ENCODE assay signal across 14 cellular contexts in the genomic region with DNA sequence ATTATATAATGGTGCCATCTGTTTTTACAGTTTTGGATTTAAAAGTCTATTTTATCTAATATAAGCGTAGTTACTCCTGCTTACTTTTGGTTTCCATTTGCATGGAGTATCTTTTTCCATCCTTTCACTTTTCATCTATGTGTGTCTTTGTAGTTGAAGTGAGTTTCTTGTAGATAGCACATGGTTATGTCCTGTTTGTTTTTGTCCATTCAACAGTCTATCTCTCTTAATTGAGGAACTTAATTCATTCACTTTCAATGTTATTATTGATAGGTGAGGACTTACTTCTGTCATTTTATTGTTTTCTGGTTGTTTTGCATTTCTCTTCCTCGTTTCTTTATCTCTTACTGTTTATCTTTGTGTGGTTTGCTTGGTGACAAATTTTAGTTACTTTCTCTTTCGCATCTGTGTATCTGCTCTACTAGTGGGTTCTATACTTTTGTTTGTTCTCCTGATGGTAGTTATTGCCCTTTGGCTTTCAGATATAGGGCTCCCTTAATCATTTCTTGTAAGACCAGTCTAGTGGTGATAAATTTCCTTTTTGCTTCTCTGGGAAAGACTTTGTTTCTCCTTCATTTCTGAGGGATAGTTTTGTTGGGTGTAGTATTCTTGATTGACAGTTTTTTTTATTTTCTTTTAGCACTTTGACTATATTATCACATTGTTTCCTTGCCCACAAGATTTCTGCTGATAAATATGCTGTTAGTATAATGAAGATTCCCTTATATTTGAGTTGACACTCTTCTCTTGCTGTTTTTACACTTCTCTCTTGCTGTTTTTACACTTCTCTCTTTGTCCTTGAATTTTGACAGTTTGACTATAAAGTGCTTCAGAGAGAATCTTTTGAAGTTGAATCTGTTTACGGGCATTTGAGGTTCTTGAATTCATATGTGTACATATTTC. TPM values are rescaled to one million over a fixed set of nuclear protein-coding genes. Genes with fewer than 3 reads are reported as not detected.
DNase-seq lines count a peak whose midpoint lies in the region; ATAC-seq, FAIRE-seq and TF ChIP-seq lines count a peak whose summit lies in the region.
"Had no signal": no experiment of that assay in that cellular context is flagged by ENCODE, and none has a peak within 500 bp of the region (broad histone marks: within the 10 kb centered on the region; RNA-seq: fewer than 3 reads in every experiment).

No MANE protein-coding gene starts in this region.

- H3K4me3 Mint-ChIP-seq in activated CD8-positive, alpha-beta T cell treated with anti-CD3 and anti-CD28 coated beads, Interleukin-2, amount 10 ng/mL, durations not matched to agents 7 days and 5 days = peak overlapping the region; percentile 47
- no peak overlapping the region for H3K4me3 Mint-ChIP-seq in CD14-positive monocyte
- H3K4me3 Mint-ChIP-seq: HFFc6 had no signal

- 0 out of 2 replicates have a peak overlapping the region, but pooled peaks have one; percentile 11 for H3K4me3 ChIP-seq in GM06990 (replicated peaks; ENCODE audit: low read depth, low read length)
- H3K4me3 ChIP-seq: ascending aorta had no signal

- H3K27me3 ChIP-seq in GM06990 (replicated peaks; ENCODE audit: control insufficient read depth, insufficient read depth, low read length) = no peaks in the 10 kb centered on the region; the same call in 1 of the 2 replicates
- H3K27me3 ChIP-seq: ascending aorta, foreskin keratinocyte had no signal

- H3K9me3 Mint-ChIP-seq in activated CD8-positive, alpha-beta T cell treated with anti-CD3 and anti-CD28 coated beads, Interleukin-2, amount 10 ng/mL, durations not matched to agents 7 days and 5 days (ENCODE audit: insufficient read depth) = peaks cover 17% of the 10 kb centered on the region
- H3K9me3 Mint-ChIP-seq in CD14-positive monocyte = peaks cover 0 to 8% (median 2%) of the 10 kb centered on the region in 7 donors
- H3K9me3 Mint-ChIP-seq: HFFc6 had no signal

- H3K27me3 Mint-ChIP-seq in activated CD8-positive, alpha-beta T cell treated with anti-CD3 and anti-CD28 coated beads, Interleukin-2, amount 10 ng/mL, durations not matched to agents 7 days and 5 days (ENCODE audit: low read depth) = peaks cover 14% of the 10 kb centered on the region
- no peaks in the 10 kb centered on the region for H3K27me3 Mint-ChIP-seq in CD14-positive monocyte (ENCODE audit: low read depth in 3 of 3)

- H3K36me3 ChIP-seq in GM06990 (ENCODE audit: control insufficient read depth, insufficient read depth, low read length) = no peaks in the 10 kb centered on the region
- H3K36me3 ChIP-seq: ascending aorta had no signal

- POLR2A ChIA-PET in activated CD8-positive, alpha-beta T cell treated with anti-CD3 and anti-CD28 coated beads, Interleukin-2, amount 10 ng/mL, durations not matched to agents 7 days and 5 days (lab: Charles Lee) = no interaction called here

- intact Hi-C loops in CD14-positive monocyte (cut with micrococcal nuclease) = no loop called here

- FAIRE-seq in GM19239 (lab: Jason Lieb, UNC) = peak; percentile 64

- CTCF ChIA-PET in activated CD8-positive, alpha-beta T cell treated with anti-CD3 and anti-CD28 coated beads, Interleukin-2, amount 10 ng/mL, durations not matched to agents 7 days and 5 days (lab: Charles Lee) = interaction anchor here (1.1 to 9.7 kb wide), 2 partner anchors 66 to 190 kb away, joined by 3 to 244 read pairs; no protein-coding TSS in a partner anchor

- peak overlapping the region; percentile 75 for H3K27ac Mint-ChIP-seq in activated CD8-positive, alpha-beta T cell treated with anti-CD3 and anti-CD28 coated beads, Interleukin-2, amount 10 ng/mL, durations not matched to agents 7 days and 5 days
- no peak overlapping the region for H3K27ac Mint-ChIP-seq in CD14-positive monocyte
- H3K27ac Mint-ChIP-seq: HFFc6 had no signal

- TF ChIP-seq CTCF in GM06990 (IDR thresholded peaks at IDR 0.05; ENCODE audit: insufficient read depth, low read length, poor library complexity, severe bottlenecking) (no peak), CD14-positive monocyte (IDR thresholded peaks at IDR 0.05) (no peak)

- peak; percentile 92 for ATAC-seq in HG02981 (IDR thresholded peaks at IDR 0.05; ENCODE audit: unreplicated experiment)
- ATAC-seq in activated CD8-positive, alpha-beta T cell treated with anti-CD3 and anti-CD28 coated beads, Interleukin-2, amount 10 ng/mL, durations not matched to agents 7 days and 5 days = peak; percentile 90
- ATAC-seq: foreskin keratinocyte had no signal

- H3K4me1 Mint-ChIP-seq in activated CD8-positive, alpha-beta T cell treated with anti-CD3 and anti-CD28 coated beads, Interleukin-2, amount 10 ng/mL, durations not matched to agents 7 days and 5 days (ENCODE audit: low read depth) = peaks cover 22% of the 10 kb centered on the region
- peaks cover 1% of the 10 kb centered on the region for H3K4me1 Mint-ChIP-seq in CD14-positive monocyte

- H3K36me3 Mint-ChIP-seq in activated CD8-positive, alpha-beta T cell treated with anti-CD3 and anti-CD28 coated beads, Interleukin-2, amount 10 ng/mL, durations not matched to agents 7 days and 5 days (ENCODE audit: low read depth) = peaks cover 13% of the 10 kb centered on the region
- no peaks in the 10 kb centered on the region for H3K36me3 Mint-ChIP-seq in CD14-positive monocyte

- DNase-seq in GM06990 (ENCODE audit: extremely low read depth, insufficient read length) (no peak), GM19239 (ENCODE audit: insufficient read length, low spot score) (peak; percentile 15), GM19240 (ENCODE audit: insufficient read length, low spot score) (no peak), CD14-positive monocyte (ENCODE audit: low spot score) (no peak), COR-L47 (lab: John Stamatoyannopoulos, UW) (no peak), NCI-H774 (lab: John Stamatoyannopoulos, UW) (no peak)
- no peak for DNase-seq in activated CD8-positive, alpha-beta T cell treated with anti-CD3 and anti-CD28 coated beads, Interleukin-2, amount 10 ng/mL, durations not matched to agents 7 days and 5 days
- DNase-seq: Caco-2, HFFc6, NCI-H2171 treated with DMSO at 0.1 percent for 48 hours had no signal

RNA-seq across cellular contexts. Expression of gene RAG1, which starts 9.0 kb away (rescaled TPM):
- under 1 TPM; 0.08 TPM for total RNA-seq in activated CD8-positive, alpha-beta T cell treated with anti-CD3 and anti-CD28 coated beads, Interleukin-2, amount 10 ng/mL, durations not matched to agents 7 days and 5 days
- polyA plus RNA-seq in CD14-positive monocyte = under 1 TPM in 1 of 2 donors, not detected in 1; 0.69 TPM

RNA-seq across cellular contexts. Expression of gene IFTAP, which starts 35.5 kb away (rescaled TPM):
- total RNA-seq in activated CD8-positive, alpha-beta T cell treated with anti-CD3 and anti-CD28 coated beads, Interleukin-2, amount 10 ng/mL, durations not matched to agents 7 days and 5 days = 1 to 10 TPM in 1 of 2 experiments, under 1 TPM in 1; 0.90 to 1.5 TPM
- polyA plus RNA-seq in CD14-positive monocyte = 10 to 100 TPM; 13.9 to 18.7 TPM

RNA-seq across cellular contexts. Expression of gene RAG2, which starts 39.3 kb away (rescaled TPM):
- total RNA-seq in activated CD8-positive, alpha-beta T cell treated with anti-CD3 and anti-CD28 coated beads, Interleukin-2, amount 10 ng/mL, durations not matched to agents 7 days and 5 days = not detected
- not detected for polyA plus RNA-seq in CD14-positive monocyte
- total RNA-seq: ascending aorta; Caco-2; foreskin keratinocyte; HFFc6; T-helper 2 cell treated with Interferon-gamma antibody and Interleukin-4, amounts not matched to agents 100 ng/mL and 5 ng/mL, for 36 hours had no signal
- polyA plus RNA-seq: foreskin keratinocyte had no signal

RNA-seq across cellular contexts. Expression of gene TRAF6, which starts 48.7 kb away (rescaled TPM):
- 1 to 10 TPM; 8.8 to 9.1 TPM for total RNA-seq in activated CD8-positive, alpha-beta T cell treated with anti-CD3 and anti-CD28 coated beads, Interleukin-2, amount 10 ng/mL, durations not matched to agents 7 days and 5 days
- polyA plus RNA-seq in CD14-positive monocyte = 1 to 10 TPM; 5.5 to 7.3 TPM
